Comparison of ENCODE assay signal across 1 cellular context in genomic region chr15:61480295-61480694, GRCh38.
TF ChIP-seq lines count a peak whose summit lies in the region.

No MANE protein-coding gene starts in this region.

TF ChIP-seq in K562, 482 proteins besides CTCF, POLR2A, EP300 and RAD21 (continued from another document):
- TF ChIP-seq ZNF592 (IDR thresholded peaks at IDR 0.05) (no peak), MXI1 (IDR thresholded peaks at IDR 0.05; ENCODE audit: low read depth, low read length) (no peak), TARDBP (IDR thresholded peaks at IDR 0.05) (no peak), FOXA1 (IDR thresholded peaks at IDR 0.05; ENCODE audit: borderline replicate concordance) (no peak), ZBTB11 (CRISPR knock-in tag; IDR thresholded peaks at IDR 0.05) (no peak), NCOA2 (IDR thresholded peaks at IDR 0.05; ENCODE audit: partially characterized antibody in 2 of 2) (no peak), TEAD2 (tag; IDR thresholded peaks at IDR 0.05) (no peak), PCBP1 (IDR thresholded peaks at IDR 0.05; ENCODE audit: low read depth, low read length, poor library complexity, severe bottlenecking) (no peak)
